ENCODE assay signal across 1 cellular context in the genomic region with DNA sequence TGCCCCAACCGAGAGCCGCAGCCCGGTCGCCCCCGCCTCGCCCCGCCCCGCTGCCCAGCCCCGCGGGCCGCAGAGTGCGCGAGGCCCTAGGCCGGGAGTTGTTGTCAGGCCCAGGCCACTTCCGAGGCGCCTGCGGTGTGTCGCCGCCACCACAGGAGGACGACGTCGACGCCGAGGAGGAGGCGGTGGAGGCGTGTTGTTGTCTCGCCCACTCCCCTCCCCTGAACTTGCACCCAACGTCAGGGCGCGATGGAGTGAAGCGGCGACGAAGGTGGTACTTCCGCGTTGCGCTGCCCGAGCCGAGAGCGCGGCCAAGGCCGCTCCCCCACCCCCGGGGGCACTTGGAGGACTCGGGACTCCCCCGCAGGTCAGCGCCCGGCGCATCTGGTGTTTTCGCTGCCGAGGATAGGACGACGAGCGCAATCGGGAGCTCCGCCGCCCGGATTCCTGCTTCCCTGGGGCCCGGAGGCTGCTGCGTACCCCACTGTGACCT.
A peak's percentile ranks its signal among the peaks of the same experiment; 100 is the strongest.
TF ChIP-seq lines count a peak whose summit lies in the region.

TSS of gene CDK13 (plus strand) at position 277 of the 493 bp plus-strand sequence. CDS start 386 bp downstream, outside the sequence.

TF ChIP-seq in HepG2, 621 proteins besides CTCF, POLR2A, EP300 and RAD21 (continued from another document):
- TF ChIP-seq NKX3-1 (CRISPR knock-in tag; IDR thresholded peaks at IDR 0.05) (0 out of 2 replicates have a peak, but pooled peaks have one; percentile 41), ZNF883 (CRISPR knock-in tag; IDR thresholded peaks at IDR 0.05; ENCODE audit: not compliant biosample characterization) (no peak), GPN1 (CRISPR knock-in tag; IDR thresholded peaks at IDR 0.05; ENCODE audit: borderline replicate concordance) (peak; percentile 40; the same call in 1 of the 2 replicates), GATA4 (IDR thresholded peaks at IDR 0.05; ENCODE audit: borderline replicate concordance, low read depth) (no peak), AKAP8 (CRISPR knock-in tag; IDR thresholded peaks at IDR 0.05) (0 out of 2 replicates have a peak, but pooled peaks have one; percentile 23), MTA3 (CRISPR knock-in tag; IDR thresholded peaks at IDR 0.05) (no peak), IKZF1 (IDR thresholded peaks at IDR 0.05) (no peak), TOE1 (CRISPR knock-in tag; IDR thresholded peaks at IDR 0.05) (no peak; the same call in 1 of the 2 replicates), WIZ (CRISPR knock-in tag; IDR thresholded peaks at IDR 0.05) (no peak), GMEB2 (CRISPR knock-in tag; IDR thresholded peaks at IDR 0.05; ENCODE audit: low read depth) (no peak), PREB (CRISPR knock-in tag; IDR thresholded peaks at IDR 0.05) (no peak), PHF20 (CRISPR knock-in tag; IDR thresholded peaks at IDR 0.05) (no peak), TEAD3 (CRISPR knock-in tag; optimal IDR thresholded peaks at IDR 0.05; ENCODE audit: borderline replicate concordance) (no peak), KLF13 (CRISPR knock-in tag; IDR thresholded peaks at IDR 0.05) (no peak), ZNF780A (CRISPR knock-in tag; IDR thresholded peaks at IDR 0.05) (no peak; the same call in 1 of the 2 replicates), ZNF615 (CRISPR knock-in tag; IDR thresholded peaks at IDR 0.05; ENCODE audit: borderline replicate concordance) (no peak), EZH2 (conservative IDR thresholded peaks at IDR 0.05; ENCODE audit: low read depth, low read length) (no peak), RFXAP (CRISPR knock-in tag; IDR thresholded peaks at IDR 0.05; ENCODE audit: borderline replicate concordance) (no peak; the same call in 1 of the 2 replicates), ELF4 (CRISPR knock-in tag; IDR thresholded peaks at IDR 0.05; ENCODE audit: borderline replicate concordance) (peak; percentile 64; the same call in 1 of the 2 replicates), SOX5 (CRISPR knock-in tag; IDR thresholded peaks at IDR 0.05; ENCODE audit: borderline replicate concordance) (no peak), TMF1 (CRISPR knock-in tag; IDR thresholded peaks at IDR 0.05; ENCODE audit: low read depth) (0 out of 2 replicates have a peak, but pooled peaks have one; percentile 14), ZNF577 (CRISPR knock-in tag; IDR thresholded peaks at IDR 0.05; ENCODE audit: borderline replicate concordance, low read depth) (no peak), MAF1 (CRISPR knock-in tag; IDR thresholded peaks at IDR 0.05; ENCODE audit: borderline replicate concordance) (peak; percentile 51; the same call in 1 of the 2 replicates), ZNF768 (CRISPR knock-in tag; IDR thresholded peaks at IDR 0.05) (0 out of 2 replicates have a peak, but pooled peaks have one; percentile 22), ZNF644 (CRISPR knock-in tag; IDR thresholded peaks at IDR 0.05; ENCODE audit: low read depth) (no peak), ZNF30 (CRISPR knock-in tag; IDR thresholded peaks at IDR 0.05) (no peak), ATM (IDR thresholded peaks at IDR 0.05; ENCODE audit: borderline replicate concordance) (no peak), ZNF441 (CRISPR knock-in tag; IDR thresholded peaks at IDR 0.05; ENCODE audit: borderline replicate concordance) (peak; percentile 73), HDAC6 (IDR thresholded peaks at IDR 0.05; ENCODE audit: low read depth, low read length) (no peak), TSC22D2 (CRISPR knock-in tag; IDR thresholded peaks at IDR 0.05; ENCODE audit: borderline replicate concordance) (no peak; the same call in 1 of the 2 replicates), ZZZ3 (CRISPR knock-in tag; IDR thresholded peaks at IDR 0.05; ENCODE audit: borderline replicate concordance) (no peak), ZNF761 (CRISPR knock-in tag; conservative IDR thresholded peaks at IDR 0.05) (no peak)
- TF ChIP-seq, protein P1, sequence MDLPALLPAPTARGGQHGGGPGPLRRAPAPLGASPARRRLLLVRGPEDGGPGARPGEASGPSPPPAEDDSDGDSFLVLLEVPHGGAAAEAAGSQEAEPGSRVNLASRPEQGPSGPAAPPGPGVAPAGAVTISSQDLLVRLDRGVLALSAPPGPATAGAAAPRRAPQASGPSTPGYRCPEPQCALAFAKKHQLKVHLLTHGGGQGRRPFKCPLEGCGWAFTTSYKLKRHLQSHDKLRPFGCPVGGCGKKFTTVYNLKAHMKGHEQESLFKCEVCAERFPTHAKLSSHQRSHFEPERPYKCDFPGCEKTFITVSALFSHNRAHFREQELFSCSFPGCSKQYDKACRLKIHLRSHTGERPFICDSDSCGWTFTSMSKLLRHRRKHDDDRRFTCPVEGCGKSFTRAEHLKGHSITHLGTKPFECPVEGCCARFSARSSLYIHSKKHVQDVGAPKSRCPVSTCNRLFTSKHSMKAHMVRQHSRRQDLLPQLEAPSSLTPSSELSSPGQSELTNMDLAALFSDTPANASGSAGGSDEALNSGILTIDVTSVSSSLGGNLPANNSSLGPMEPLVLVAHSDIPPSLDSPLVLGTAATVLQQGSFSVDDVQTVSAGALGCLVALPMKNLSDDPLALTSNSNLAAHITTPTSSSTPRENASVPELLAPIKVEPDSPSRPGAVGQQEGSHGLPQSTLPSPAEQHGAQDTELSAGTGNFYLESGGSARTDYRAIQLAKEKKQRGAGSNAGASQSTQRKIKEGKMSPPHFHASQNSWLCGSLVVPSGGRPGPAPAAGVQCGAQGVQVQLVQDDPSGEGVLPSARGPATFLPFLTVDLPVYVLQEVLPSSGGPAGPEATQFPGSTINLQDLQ (CRISPR knock-in tag; IDR thresholded peaks at IDR 0.05): no peak
- TF ChIP-seq, protein P2, sequence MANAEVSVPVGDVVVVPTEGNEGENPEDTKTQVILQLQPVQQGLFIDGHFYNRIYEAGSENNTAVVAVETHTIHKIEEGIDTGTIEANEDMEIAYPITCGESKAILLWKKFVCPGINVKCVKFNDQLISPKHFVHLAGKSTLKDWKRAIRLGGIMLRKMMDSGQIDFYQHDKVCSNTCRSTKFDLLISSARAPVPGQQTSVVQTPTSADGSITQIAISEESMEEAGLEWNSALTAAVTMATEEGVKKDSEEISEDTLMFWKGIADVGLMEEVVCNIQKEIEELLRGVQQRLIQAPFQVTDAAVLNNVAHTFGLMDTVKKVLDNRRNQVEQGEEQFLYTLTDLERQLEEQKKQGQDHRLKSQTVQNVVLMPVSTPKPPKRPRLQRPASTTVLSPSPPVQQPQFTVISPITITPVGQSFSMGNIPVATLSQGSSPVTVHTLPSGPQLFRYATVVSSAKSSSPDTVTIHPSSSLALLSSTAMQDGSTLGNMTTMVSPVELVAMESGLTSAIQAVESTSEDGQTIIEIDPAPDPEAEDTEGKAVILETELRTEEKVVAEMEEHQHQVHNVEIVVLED (CRISPR knock-in tag; IDR thresholded peaks at IDR 0.05; ENCODE audit: borderline replicate concordance): no peak
- TF ChIP-seq, protein P3, sequence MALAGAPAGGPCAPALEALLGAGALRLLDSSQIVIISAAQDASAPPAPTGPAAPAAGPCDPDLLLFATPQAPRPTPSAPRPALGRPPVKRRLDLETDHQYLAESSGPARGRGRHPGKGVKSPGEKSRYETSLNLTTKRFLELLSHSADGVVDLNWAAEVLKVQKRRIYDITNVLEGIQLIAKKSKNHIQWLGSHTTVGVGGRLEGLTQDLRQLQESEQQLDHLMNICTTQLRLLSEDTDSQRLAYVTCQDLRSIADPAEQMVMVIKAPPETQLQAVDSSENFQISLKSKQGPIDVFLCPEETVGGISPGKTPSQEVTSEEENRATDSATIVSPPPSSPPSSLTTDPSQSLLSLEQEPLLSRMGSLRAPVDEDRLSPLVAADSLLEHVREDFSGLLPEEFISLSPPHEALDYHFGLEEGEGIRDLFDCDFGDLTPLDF (CRISPR knock-in tag; IDR thresholded peaks at IDR 0.05): no peak
